ENCODE assay signal across 9 cellular contexts in the genomic region with DNA sequence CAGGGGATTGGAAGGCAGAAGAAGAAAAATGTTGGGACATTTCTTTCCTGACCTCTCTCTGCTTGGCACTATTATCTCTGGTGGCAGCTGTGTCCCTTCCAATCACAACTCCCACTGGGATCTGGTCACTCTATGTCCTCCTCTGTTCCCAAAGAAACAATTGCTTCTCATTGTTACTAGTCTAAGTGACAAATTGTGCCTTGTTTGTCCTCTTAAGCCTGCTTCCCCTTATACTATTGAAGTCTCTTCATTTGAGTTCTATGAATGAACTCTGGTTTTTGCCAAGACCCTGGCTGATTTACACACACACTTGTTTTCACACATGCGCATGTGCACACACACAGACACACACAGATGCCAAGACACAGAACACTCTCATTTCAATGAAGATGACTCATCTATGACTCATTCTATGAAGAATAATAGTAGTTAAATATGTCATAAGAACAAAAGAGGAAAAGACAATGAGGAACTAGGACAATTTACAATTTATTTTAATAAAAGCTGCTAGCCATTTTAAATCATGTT.
DNase-seq lines count a peak whose midpoint lies in the region; ATAC-seq, FAIRE-seq and TF ChIP-seq lines count a peak whose summit lies in the region.
"Had no signal": no experiment of that assay in that cellular context is flagged by ENCODE, and none has a peak within 500 bp of the region (broad histone marks: within the 10 kb centered on the region; RNA-seq: fewer than 3 reads in every experiment).

No MANE protein-coding gene starts in this region.

- DNase-seq in bronchial epithelial cell (ENCODE audit: low read depth), result peak; percentile 63
- DNase-seq in HAP-1 (ENCODE audit: low spot score in 2 of 2), result no peak
- no peak for DNase-seq in mucosa of gallbladder (ENCODE audit: low spot score)
- DNase-seq in OCI-M2 (lab: John Stamatoyannopoulos, UW; ENCODE audit: unreplicated experiment), result no peak
- no peak for DNase-seq in HuH-7.5 (ENCODE audit: low spot score)
- DNase-seq: activated B cell treated with CpG ODN at 0.5 μM for 24 hours had no signal

- H3K36me3 ChIP-seq in bronchial epithelial cell (ENCODE audit: control insufficient read depth, insufficient read depth, low read length) (no peaks in the 10 kb centered on the region), neutrophil (no peaks in the 10 kb centered on the region), HAP-1 (replicated peaks) (no peaks in the 10 kb centered on the region)

- H3K4me1 ChIP-seq in neutrophil (ENCODE audit: control insufficient read depth in 1 of 2, insufficient read depth in 1 of 2, low read depth in 1 of 2, low read length in 1 of 2) (peaks cover 17 to 22% of the 10 kb centered on the region in 2 experiments), HAP-1 (peaks cover 10% of the 10 kb centered on the region)

- H3K4me3 ChIP-seq in bronchial epithelial cell (ENCODE audit: low read depth, low read length), result no peak overlapping the region
- H3K4me3 ChIP-seq in neutrophil (ENCODE audit: low read depth in 1 of 2, low read length in 1 of 2), result no peak overlapping the region
- no peak overlapping the region for H3K4me3 ChIP-seq in HAP-1

- H3K9me3 ChIP-seq in neutrophil (no peaks in the 10 kb centered on the region), HAP-1 (no peaks in the 10 kb centered on the region)

- H3K27ac ChIP-seq in neutrophil, result peak overlapping the region; percentile 35

- FAIRE-seq in bronchial epithelial cell (lab: Jason Lieb, UNC), result no peak

- in situ Hi-C loops in HAP-1 (cut with MboI; ENCODE audit: low sequenced_read_pairs), result no loop called here

- TF ChIP-seq CTCF in bronchial epithelial cell (IDR thresholded peaks at IDR 0.05; ENCODE audit: insufficient read depth, low read length, severe bottlenecking), result no peak
- no peak for TF ChIP-seq CTCF in neutrophil (IDR thresholded peaks at IDR 0.05)

- H3K27me3 ChIP-seq in bronchial epithelial cell (ENCODE audit: control insufficient read depth, insufficient read depth, low read length) (peaks cover 2% of the 10 kb centered on the region), neutrophil (no peaks in the 10 kb centered on the region), HAP-1 (ENCODE audit: low read depth) (no peaks in the 10 kb centered on the region)

- ATAC-seq in GM18868 (IDR thresholded peaks at IDR 0.05; ENCODE audit: unreplicated experiment) (peak; percentile 89), HG03565 (IDR thresholded peaks at IDR 0.05; ENCODE audit: unreplicated experiment) (peak; percentile 82)
